ENCODE assay signal across 15 cellular contexts in the genomic region with DNA sequence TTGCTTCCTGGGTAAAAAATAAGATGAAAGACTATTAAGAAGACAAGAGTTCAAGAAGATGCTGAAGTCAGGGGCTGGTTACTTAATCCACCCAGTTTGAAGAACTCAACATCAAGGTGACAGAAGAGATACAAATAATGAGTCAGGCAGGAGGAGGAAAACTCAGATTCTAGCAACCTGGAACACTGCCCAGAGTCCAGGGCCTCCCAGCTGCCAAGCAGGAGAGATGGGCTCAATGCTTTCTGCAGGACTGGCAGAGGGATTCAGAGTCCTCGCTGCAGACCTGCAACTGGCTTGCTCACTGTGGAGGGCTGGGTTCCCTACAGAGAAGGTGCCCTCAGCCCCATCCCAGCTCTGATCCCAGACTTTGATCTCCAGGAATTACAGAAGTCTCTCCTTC. TPM values are rescaled to one million over a fixed set of nuclear protein-coding genes. Genes with fewer than 3 reads are reported as not detected.
DNase-seq lines count a peak whose midpoint lies in the region; ATAC-seq and TF ChIP-seq lines count a peak whose summit lies in the region.
"Had no signal": no experiment of that assay in that cellular context is flagged by ENCODE, and none has a peak within 500 bp of the region (broad histone marks: within the 10 kb centered on the region; RNA-seq: fewer than 3 reads in every experiment).

No MANE protein-coding gene starts in this region.

- in situ Hi-C loops in mammary epithelial cell (cut with MboI; ENCODE audit: low sequenced_read_pairs in 2 of 2): no loop called here

- intact Hi-C loops in mammary epithelial cell (cut with micrococcal nuclease) (no loop called here), ascending aorta (cut with DNase I) (no loop called here)

- H4K20me1 ChIP-seq in mammary epithelial cell (ENCODE audit: insufficient read depth, low read length) (no peaks in the 10 kb centered on the region), hepatocyte (ENCODE audit: insufficient read depth, poor library complexity, severe bottlenecking) (no peaks in the 10 kb centered on the region)

- CTCF ChIA-PET in mammary epithelial cell (lab: Charles Lee; ENCODE audit: low non-redundant PET): interaction anchor here (0.7 kb wide), 1 partner anchor 23 kb away, joined by 6 read pairs; no protein-coding TSS in a partner anchor

- no peaks in the 10 kb centered on the region for H3K4me1 ChIP-seq in mammary epithelial cell (ENCODE audit: insufficient read depth, low read length)
- peaks cover 7% of the 10 kb centered on the region for H3K4me1 ChIP-seq in hepatocyte (ENCODE audit: insufficient read depth)
- peaks cover 3 to 53% of the 10 kb centered on the region in 2 donors for H3K4me1 ChIP-seq in ascending aorta

- H3K4me2 ChIP-seq in mammary epithelial cell (ENCODE audit: insufficient read depth, low read depth, low read length) (no peak overlapping the region), hepatocyte (no peak overlapping the region)

- WGBS in mammary epithelial cell (ENCODE audit: low coverage, missing lambda C conversion rate): 100% methylated on average over 1 of the region's 1 CpG
- WGBS in hepatocyte (ENCODE audit: low lambda C conversion rate, missing lambda C conversion rate): 100% methylated on average over 1 of the region's 1 CpG

- no TSS peak for BruUV-seq in mammary epithelial cell (replicated peaks; lab: Mats Ljungman, UMichigan)

- TF ChIP-seq CTCF in mammary epithelial cell (conservative IDR thresholded peaks at IDR 0.05 in 1 of 2, IDR thresholded peaks at IDR 0.05 in 1 of 2; ENCODE audit: extremely low read depth in 1 of 2, insufficient read depth in 1 of 2, low read depth in 1 of 2, low read length in 2 of 2) (no peak), hepatocyte (IDR thresholded peaks at IDR 0.05; ENCODE audit: poor library complexity) (no peak), ascending aorta (IDR thresholded peaks at IDR 0.05) (no peak)

- H3K27ac ChIP-seq in mammary epithelial cell (ENCODE audit: insufficient read depth, low read depth, low read length) (no peak overlapping the region), hepatocyte (peak overlapping the region; percentile 75), ascending aorta (peak overlapping the region in 1 of 2 donors; percentile 25)
- H3K27ac ChIP-seq: HL-60 had no signal

- H3K9ac ChIP-seq in mammary epithelial cell (ENCODE audit: insufficient read depth, low read length): no peak overlapping the region

- H3K36me3 ChIP-seq in MG63 (no peaks in the 10 kb centered on the region), mammary epithelial cell (ENCODE audit: insufficient read depth, low read length) (no peaks in the 10 kb centered on the region), hepatocyte (replicated peaks; ENCODE audit: insufficient read depth, low read depth) (no peaks in the 10 kb centered on the region), ascending aorta (peaks cover 8 to 22% of the 10 kb centered on the region in 2 donors)

- H3K9me3 ChIP-seq in MG63 (no peaks in the 10 kb centered on the region), mammary epithelial cell (replicated peaks; ENCODE audit: insufficient read depth, low read length) (no peaks in the 10 kb centered on the region), hepatocyte (ENCODE audit: low read depth) (no peaks in the 10 kb centered on the region), ascending aorta (no peaks in the 10 kb centered on the region)

- DNase-seq in MG63: peak; percentile 35
- peak; percentile 59 for DNase-seq in mammary epithelial cell
- DNase-seq in hepatocyte (ENCODE audit: low spot score): peak; percentile 54
- DNase-seq in superior temporal gyrus (ENCODE audit: extremely low spot score): peak; percentile 59
- DNase-seq in RPMI8226: no peak
- DNase-seq in ascending aorta (ENCODE audit: low spot score in 2 of 2): no peak
- DNase-seq: activated CD8-positive, alpha-beta T cell treated with anti-CD3 and anti-CD28 coated beads, Interleukin-2, amount 10 ng/mL, durations not matched to agents 7 days and 5 days; amniotic stem cell; Calu3; NCI-H1105; T-cell had no signal

- dilution Hi-C loops in mammary epithelial cell (cut with HindIII; ENCODE audit: low sequenced_read_pairs): no loop called here

- ATAC-seq in esophagus mucosa: no peak
- ATAC-seq: activated CD8-positive, alpha-beta T cell treated with anti-CD3 and anti-CD28 coated beads, Interleukin-2, amount 10 ng/mL, durations not matched to agents 7 days and 5 days; GM12878; left lobe of liver; T-cell had no signal

- H3K27me3 ChIP-seq in MG63: no peaks in the 10 kb centered on the region
- no peaks in the 10 kb centered on the region for H3K27me3 ChIP-seq in mammary epithelial cell (ENCODE audit: insufficient read depth, low read length)
- H3K27me3 ChIP-seq in hepatocyte: no peaks in the 10 kb centered on the region
- H3K27me3 ChIP-seq in ascending aorta: no peaks in the 10 kb centered on the region

- no peaks in the 10 kb centered on the region for H3K79me2 ChIP-seq in mammary epithelial cell (ENCODE audit: insufficient read depth, low read length)
- no peaks in the 10 kb centered on the region for H3K79me2 ChIP-seq in hepatocyte

- H3K4me3 ChIP-seq in MG63: no peak overlapping the region
- no peak overlapping the region for H3K4me3 ChIP-seq in mammary epithelial cell (replicated peaks in 1 of 3; ENCODE audit: insufficient read depth in 1 of 3, low read depth in 2 of 3, low read length in 3 of 3)
- H3K4me3 ChIP-seq in hepatocyte: no peak overlapping the region
- H3K4me3 ChIP-seq in ascending aorta: no peak overlapping the region
- H3K4me3 ChIP-seq: GM12878 had no signal

- no peaks in the 10 kb centered on the region for H3K9me2 ChIP-seq in hepatocyte (replicated peaks; ENCODE audit: insufficient read depth)

- H2AFZ ChIP-seq in mammary epithelial cell (ENCODE audit: low read depth, low read length) (no peak overlapping the region), hepatocyte (no peak overlapping the region)

RNA-seq across cellular contexts. Expression of gene CEBPE, which starts 28.6 kb away (rescaled TPM):
- total RNA-seq in MG63 (2014; rRNA removed; shearing (Covaris generic); ENCODE audit: low replicate concordance): not detected in 2 replicates
- total RNA-seq in mammary epithelial cell: not detected
- not detected for polyA plus RNA-seq in mammary epithelial cell
- not detected for polyA minus RNA-seq in mammary epithelial cell
- not detected in 2 replicates for total RNA-seq in hepatocyte
- polyA plus RNA-seq in hepatocyte: not detected in 2 replicates
- total RNA-seq in esophagus mucosa: not detected
- not detected for total RNA-seq in ascending aorta
- total RNA-seq: Calu3, left lobe of liver had no signal

RNA-seq across cellular contexts. Expression of gene SLC7A8, which starts 35.8 kb away (rescaled TPM):
- total RNA-seq in MG63 (2014; rRNA removed; shearing (Covaris generic); ENCODE audit: low replicate concordance): 0.13 and 8.4 TPM in 2 replicates
- 10 to 100 TPM; 25.3 to 74.5 TPM for total RNA-seq in mammary epithelial cell
- 27.0 TPM for polyA plus RNA-seq in mammary epithelial cell
- 110 TPM for polyA minus RNA-seq in mammary epithelial cell
- total RNA-seq in hepatocyte: 39.5 and 54.6 TPM in 2 replicates
- polyA plus RNA-seq in hepatocyte: 85.0 and 123 TPM in 2 replicates
- 51.1 TPM for total RNA-seq in esophagus mucosa
- total RNA-seq in ascending aorta: 59.9 TPM
- total RNA-seq: Calu3 had no signal

RNA-seq across cellular contexts. Expression of gene CIROP, which starts 42.9 kb away (rescaled TPM):
- total RNA-seq in MG63 (2014; rRNA removed; shearing (Covaris generic); ENCODE audit: low replicate concordance): not detected in 2 replicates
- not detected for total RNA-seq in mammary epithelial cell
- not detected for polyA plus RNA-seq in mammary epithelial cell
- not detected for polyA minus RNA-seq in mammary epithelial cell
- total RNA-seq in hepatocyte: not detected in 2 replicates
- polyA plus RNA-seq in hepatocyte: not detected in 2 replicates
- not detected for total RNA-seq in esophagus mucosa
- not detected for total RNA-seq in ascending aorta
- total RNA-seq: activated CD8-positive, alpha-beta T cell treated with anti-CD3 and anti-CD28 coated beads, Interleukin-2, amount 10 ng/mL, durations not matched to agents 7 days and 5 days; Calu3; GM12878; left lobe of liver; T-cell had no signal
- polyA plus RNA-seq: GM12878 had no signal

RNA-seq across cellular contexts. Expression of gene C14orf119, which starts 52.4 kb away (rescaled TPM):
- 9.6 and 22.8 TPM in 2 replicates for total RNA-seq in MG63 (2014; rRNA removed; shearing (Covaris generic); ENCODE audit: low replicate concordance)
- 10 to 100 TPM; 39.2 to 57.6 TPM for total RNA-seq in mammary epithelial cell
- 95.1 TPM for polyA plus RNA-seq in mammary epithelial cell
- 38.1 TPM for polyA minus RNA-seq in mammary epithelial cell
- 47.7 and 64.9 TPM in 2 replicates for total RNA-seq in hepatocyte
- 118 and 146 TPM in 2 replicates for polyA plus RNA-seq in hepatocyte
- 34.7 TPM for total RNA-seq in esophagus mucosa
- total RNA-seq in ascending aorta: 2.2 TPM

RNA-seq across cellular contexts. Expression of gene ACIN1, which starts 52.7 kb away (rescaled TPM):
- 39.7 and 52.2 TPM in 2 replicates for total RNA-seq in MG63 (2014; rRNA removed; shearing (Covaris generic); ENCODE audit: low replicate concordance)
- 100 to 1,000 TPM in 1 of 2 donors, 10 to 100 TPM in 1; 62.0 to 148 TPM for total RNA-seq in mammary epithelial cell
- polyA plus RNA-seq in mammary epithelial cell: 64.4 TPM
- polyA minus RNA-seq in mammary epithelial cell: 70.8 TPM
- 97.5 and 108 TPM in 2 replicates for total RNA-seq in hepatocyte
- polyA plus RNA-seq in hepatocyte: 44.3 and 49.2 TPM in 2 replicates
- total RNA-seq in esophagus mucosa: 82.5 TPM
- 58.9 TPM for total RNA-seq in ascending aorta

Comparison
In these comparisons a context has a peak if more than half of its experiments do, and no peak if none do; other contexts are left out.
1. DNase-seq: peak in MG63 (single experiment), mammary epithelial cell (single experiment), hepatocyte (single experiment) and superior temporal gyrus (single experiment); none in RPMI8226 (single experiment) and ascending aorta (0 of 2).